Comparison of ENCODE assay signal across 9 cellular contexts in the genomic region with DNA sequence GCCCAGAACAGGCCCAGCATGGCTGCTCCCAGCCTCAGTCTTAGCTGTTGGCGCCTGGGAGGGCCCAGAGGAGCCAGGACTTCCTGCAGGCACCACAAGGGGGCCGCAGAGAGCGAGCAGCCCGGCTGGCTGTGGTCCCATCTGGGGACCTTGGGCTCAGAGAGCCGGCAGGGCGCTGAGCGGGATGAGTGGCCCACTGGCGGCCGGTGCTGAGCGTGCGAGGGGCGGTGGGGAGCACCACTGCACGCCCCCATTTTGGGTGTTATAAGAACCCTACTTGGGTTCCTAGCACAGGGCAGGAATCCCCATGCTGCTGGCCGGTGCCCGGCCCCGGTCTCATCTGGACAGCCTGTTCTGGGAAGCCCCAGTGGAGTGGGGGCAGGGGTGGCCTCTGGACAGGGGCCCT. TPM values are rescaled to one million over a fixed set of nuclear protein-coding genes. Genes with fewer than 3 reads are reported as not detected.
DNase-seq lines count a peak whose midpoint lies in the region; ATAC-seq, FAIRE-seq and TF ChIP-seq lines count a peak whose summit lies in the region.
"Had no signal": no experiment of that assay in that cellular context is flagged by ENCODE, and none has a peak within 500 bp of the region (broad histone marks: within the 10 kb centered on the region; RNA-seq: fewer than 3 reads in every experiment).

No MANE protein-coding gene starts in this region.

- POLR2A ChIA-PET in K562 (lab: Yijun Ruan, JAX), result interaction anchor here (0.6 to 0.7 kb wide), 2 partner anchors 16 to 21 kb away, joined by 3 to 7 read pairs; no protein-coding TSS in a partner anchor

- 55% methylated on average over 7 of the region's 16 CpGs for WGBS in K562 (ENCODE audit: insufficient coverage, low coverage, missing lambda C conversion rate)

- no peak overlapping the region for H3K4me3 ChIP-seq in K562
- H3K4me3 ChIP-seq: SK-N-MC had no signal

- no peak for TF ChIP-seq POLR2A in K562 (conservative IDR thresholded peaks at IDR 0.05)

- in situ Hi-C loops in K562 (cut with MboI), result no loop called here

- no peaks in the 10 kb centered on the region for H3K9me3 ChIP-seq in K562 (replicated peaks; ENCODE audit: control insufficient read depth, insufficient read depth, low read depth, low read length)

- peak; percentile 99 for ATAC-seq in K562
- ATAC-seq in GM21717 (IDR thresholded peaks at IDR 0.05; ENCODE audit: unreplicated experiment), result no peak
- ATAC-seq in HG02678 (IDR thresholded peaks at IDR 0.05; ENCODE audit: unreplicated experiment), result no peak

- H2AFZ ChIP-seq in K562 (ENCODE audit: low read depth, low read length), result no peak overlapping the region

- CTCF ChIA-PET in K562 (lab: Yijun Ruan, JAX; ENCODE audit: low intra/inter-chr PET ratio), result interaction anchor here (1.4 kb wide), 1 partner anchor 80 kb away, joined by 4 read pairs; no protein-coding TSS in a partner anchor

- H3K36me3 ChIP-seq in K562 (ENCODE audit: control insufficient read depth, insufficient read depth, low read length), result peaks cover 52% of the 10 kb centered on the region; the same call in 1 of the 3 replicates

- no peaks in the 10 kb centered on the region for H3K9me1 ChIP-seq in K562 (ENCODE audit: control insufficient read depth, insufficient read depth, low read length)

- H4K20me1 ChIP-seq in K562 (replicated peaks; ENCODE audit: control insufficient read depth, insufficient read depth, low read length), result no peaks in the 10 kb centered on the region

- no TSS peak for BruUV-seq in K562 (replicated peaks; lab: Mats Ljungman, UMichigan)

- no peaks in the 10 kb centered on the region for H3K27me3 ChIP-seq in K562 (ENCODE audit: control insufficient read depth in 2 of 2, insufficient read depth in 2 of 2, low read length in 2 of 2)

- H3K27ac ChIP-seq in VCaP, result no peak overlapping the region; the same call in 1 of the 2 replicates
- no peak overlapping the region for H3K27ac ChIP-seq in K562 (ENCODE audit: extremely low read depth, low read depth, low read length)
- H3K27ac ChIP-seq: SK-N-MC had no signal

- TF ChIP-seq CTCF in VCaP (conservative IDR thresholded peaks at IDR 0.05) (peak; percentile 85), K562 (IDR thresholded peaks at IDR 0.05 in 2 of 3, conservative IDR thresholded peaks at IDR 0.05 in 1 of 3; ENCODE audit: insufficient read depth in 2 of 3, low read depth in 1 of 3, low read length in 3 of 3) (peak; percentile 66 to 82 (median 67))

- H3K4me1 ChIP-seq in K562 (replicated peaks in 1 of 2; ENCODE audit: control insufficient read depth in 2 of 2, insufficient read depth in 2 of 2, low read length in 2 of 2), result peaks cover 0 to 48% of the 10 kb centered on the region in 2 experiments; a peak in 2 of 5 replicates

- H3K4me2 ChIP-seq in K562 (ENCODE audit: insufficient read depth, low read length), result no peak overlapping the region

- intact Hi-C loops in K562 (cut with micrococcal nuclease), result loop anchor here (5.0 kb wide), 1 partner anchor 39 kb away; a partner anchor contains a TSS

- FAIRE-seq in K562 (lab: Jason Lieb, UNC), result no peak

- no peak for TF ChIP-seq EP300 in K562 (IDR thresholded peaks at IDR 0.05; ENCODE audit: low read length)

- H3K9ac ChIP-seq in K562 (ENCODE audit: insufficient read depth in 1 of 2, low read depth in 2 of 2, low read length in 2 of 2), result peak overlapping the region in 1 of 2 experiments; percentile 52; a peak in 1 of 4 replicates

- 0 out of 3 replicates have a peak, but pooled peaks cover 5% of the 10 kb centered on the region for H3K79me2 ChIP-seq in K562 (ENCODE audit: control insufficient read depth, insufficient read depth, low read length)

- DNase-seq in D341Med (ENCODE audit: low spot score) (peak; percentile 95), HPDE6-E6E7 (ENCODE audit: extremely low spot score) (peak; percentile 45), K562 (ENCODE audit: extremely low read depth in 1 of 4, low spot score in 3 of 4) (peak; percentile 66 to 73 (median 72)), iPS-NIHi7 (ENCODE audit: extremely low spot score) (peak; percentile 93)
- DNase-seq in stimulated activated CD4-positive, alpha-beta T cell treated with anti-CD3 and anti-CD28 coated beads, Interleukin-12 subunit alpha, Interleukin-12 subunit beta, amount 100 ng/mL, for 48 hours (ENCODE audit: low read depth in 2 of 3, low spot score in 1 of 3), result peak; percentile 25 to 47 (median 44)

- peak; percentile 36 to 59; a peak in 3 of 4 replicates for TF ChIP-seq RAD21 in K562 (CRISPR knock-in tag; conservative IDR thresholded peaks at IDR 0.05 in 1 of 2, IDR thresholded peaks at IDR 0.05 in 1 of 2)

RNA-seq across cellular contexts. Expression of a gene that starts 25.9 kb away (rescaled TPM):
- 2.6 TPM in 1 of 2 replicates, not detected in the other for total RNA-seq in K562 (2011; cell fraction: chromatin; rRNA removed; ENCODE audit: low replicate concordance)
- total RNA-seq in K562 (2011; cell fraction: nucleolus; rRNA removed), result 0.53 and 1.7 TPM in 2 replicates
- total RNA-seq in K562 (2011; cell fraction: nucleoplasm; rRNA removed), result 1.2 and 1.5 TPM in 2 replicates
- total RNA-seq in K562 (2014; rRNA removed) (1.7 and 2.0 TPM in 2 replicates), K562 (2014; rRNA removed; fragmentation: Illumina TruSeq; extraction: Trizol) (not detected in 2 replicates), K562 (2015; rRNA removed; fragmentation: Illumina TruSeq; extraction: Trizol) (0.33 and 0.34 TPM in 2 replicates), K562 (2021) (1.2 and 1.7 TPM in 2 replicates)
- polyA plus RNA-seq in K562 (2011; rRNA removed) (1.0 and 2.2 TPM in 2 replicates), K562 (2014; fragmentation: Illumina TruSeq; extraction: Trizol) (0.18 and 0.51 TPM in 2 replicates), K562 (2014; fragmentation: Nextera tagmentation; extraction: Ambion mirVana) (under 1 TPM; 0.25 to 0.27 TPM), K562 (2014; rRNA removed) (0.16 and 1.2 TPM in 2 replicates)
- polyA plus RNA-seq in K562 (2011; cell fraction: cytosol; rRNA removed), result 4.4 and 9.0 TPM in 2 replicates
- polyA plus RNA-seq in K562 (2011; cell fraction: nucleus; rRNA removed), result 4.8 and 11.0 TPM in 2 replicates
- polyA plus RNA-seq in K562 (2012), result 1.4 and 1.9 TPM in 2 replicates
- polyA minus RNA-seq in K562 (2011; rRNA and poly(A)+ RNA removed), result 0.39 TPM in 1 of 2 replicates, not detected in the other
- 1.2 and 2.0 TPM in 2 replicates for polyA minus RNA-seq in K562 (2011; cell fraction: cytosol; rRNA and poly(A)+ RNA removed)
- polyA minus RNA-seq in K562 (2011; cell fraction: nucleus; rRNA and poly(A)+ RNA removed), result 0.67 and 0.94 TPM in 2 replicates

RNA-seq across cellular contexts. Expression of a gene that starts 29.1 kb away (rescaled TPM):
- 154 and 390 TPM in 2 replicates for total RNA-seq in K562 (2011; cell fraction: chromatin; rRNA removed; ENCODE audit: low replicate concordance)
- 257 and 271 TPM in 2 replicates for total RNA-seq in K562 (2011; cell fraction: nucleolus; rRNA removed)
- total RNA-seq in K562 (2011; cell fraction: nucleoplasm; rRNA removed), result 138 and 156 TPM in 2 replicates
- total RNA-seq in K562 (2014; rRNA removed) (48.1 and 61.0 TPM in 2 replicates), K562 (2014; rRNA removed; fragmentation: Illumina TruSeq; extraction: Trizol) (11.6 and 12.2 TPM in 2 replicates), K562 (2015; rRNA removed; fragmentation: Illumina TruSeq; extraction: Trizol) (32.3 and 33.4 TPM in 2 replicates), K562 (2021) (107 and 118 TPM in 2 replicates)
- polyA plus RNA-seq in K562 (2011; rRNA removed) (47.7 and 58.6 TPM in 2 replicates), K562 (2014; fragmentation: Illumina TruSeq; extraction: Trizol) (29.5 and 45.4 TPM in 2 replicates), K562 (2014; fragmentation: Nextera tagmentation; extraction: Ambion mirVana) (under 1 TPM; 0.13 to 0.14 TPM), K562 (2014; rRNA removed) (90.0 and 103 TPM in 2 replicates)
- 31.6 and 47.1 TPM in 2 replicates for polyA plus RNA-seq in K562 (2011; cell fraction: cytosol; rRNA removed)
- polyA plus RNA-seq in K562 (2011; cell fraction: nucleus; rRNA removed), result 383 and 622 TPM in 2 replicates
- 74.0 and 91.7 TPM in 2 replicates for polyA plus RNA-seq in K562 (2012)
- 13.9 and 22.6 TPM in 2 replicates for polyA minus RNA-seq in K562 (2011; rRNA and poly(A)+ RNA removed)
- polyA minus RNA-seq in K562 (2011; cell fraction: cytosol; rRNA and poly(A)+ RNA removed), result 69.0 and 80.6 TPM in 2 replicates
- 102 and 104 TPM in 2 replicates for polyA minus RNA-seq in K562 (2011; cell fraction: nucleus; rRNA and poly(A)+ RNA removed)

RNA-seq across cellular contexts. Expression of a gene that starts 38.0 kb away (rescaled TPM):
- not detected in 2 replicates for total RNA-seq in K562 (2011; cell fraction: chromatin; rRNA removed; ENCODE audit: low replicate concordance)
- total RNA-seq in K562 (2011; cell fraction: nucleolus; rRNA removed), result not detected in 2 replicates
- total RNA-seq in K562 (2011; cell fraction: nucleoplasm; rRNA removed), result 0.29 TPM in 1 of 2 replicates, not detected in the other
- total RNA-seq in K562 (2014; rRNA removed) (not detected in 2 replicates), K562 (2014; rRNA removed; fragmentation: Illumina TruSeq; extraction: Trizol) (not detected in 2 replicates), K562 (2015; rRNA removed; fragmentation: Illumina TruSeq; extraction: Trizol) (not detected in 2 replicates), K562 (2021) (0.58 and 0.98 TPM in 2 replicates)
- polyA plus RNA-seq in K562 (2011; rRNA removed) (0.14 and 0.23 TPM in 2 replicates), K562 (2014; fragmentation: Illumina TruSeq; extraction: Trizol) (not detected in 2 replicates), K562 (2014; fragmentation: Nextera tagmentation; extraction: Ambion mirVana) (not detected), K562 (2014; rRNA removed) (0.11 TPM in 1 of 2 replicates, not detected in the other)
- polyA plus RNA-seq in K562 (2011; cell fraction: cytosol; rRNA removed), result 0.31 and 0.46 TPM in 2 replicates
- 0.21 and 1.1 TPM in 2 replicates for polyA plus RNA-seq in K562 (2011; cell fraction: nucleus; rRNA removed)
- 0.72 TPM in 1 of 2 replicates, not detected in the other for polyA plus RNA-seq in K562 (2012)
- not detected in 2 replicates for polyA minus RNA-seq in K562 (2011; rRNA and poly(A)+ RNA removed)
- 3.2 and 9.9 TPM in 2 replicates for polyA minus RNA-seq in K562 (2011; cell fraction: cytosol; rRNA and poly(A)+ RNA removed)
- 0.78 and 1.5 TPM in 2 replicates for polyA minus RNA-seq in K562 (2011; cell fraction: nucleus; rRNA and poly(A)+ RNA removed)

RNA-seq across cellular contexts. Expression of a gene that starts 42.3 kb away (rescaled TPM):
- total RNA-seq in K562 (2011; cell fraction: chromatin; rRNA removed; ENCODE audit: low replicate concordance), result 5.0 and 22.4 TPM in 2 replicates
- total RNA-seq in K562 (2011; cell fraction: nucleolus; rRNA removed), result 19.2 and 23.0 TPM in 2 replicates
- 7.6 and 10.1 TPM in 2 replicates for total RNA-seq in K562 (2011; cell fraction: nucleoplasm; rRNA removed)
- total RNA-seq in K562 (2014; rRNA removed) (26.4 and 28.3 TPM in 2 replicates), K562 (2014; rRNA removed; fragmentation: Illumina TruSeq; extraction: Trizol) (0.64 and 0.84 TPM in 2 replicates), K562 (2015; rRNA removed; fragmentation: Illumina TruSeq; extraction: Trizol) (6.6 and 8.8 TPM in 2 replicates), K562 (2021) (20.1 and 25.7 TPM in 2 replicates)
- polyA plus RNA-seq in K562 (2011; rRNA removed) (5.9 and 6.6 TPM in 2 replicates), K562 (2014; fragmentation: Illumina TruSeq; extraction: Trizol) (1.2 and 6.8 TPM in 2 replicates), K562 (2014; fragmentation: Nextera tagmentation; extraction: Ambion mirVana) (under 1 TPM; 0.21 to 0.25 TPM), K562 (2014; rRNA removed) (18.9 and 19.4 TPM in 2 replicates)
- 7.3 and 21.3 TPM in 2 replicates for polyA plus RNA-seq in K562 (2011; cell fraction: cytosol; rRNA removed)
- polyA plus RNA-seq in K562 (2011; cell fraction: nucleus; rRNA removed), result 19.1 and 36.6 TPM in 2 replicates
- 12.3 and 15.1 TPM in 2 replicates for polyA plus RNA-seq in K562 (2012)
- polyA minus RNA-seq in K562 (2011; rRNA and poly(A)+ RNA removed), result 0.99 and 1.6 TPM in 2 replicates
- 7.5 and 8.6 TPM in 2 replicates for polyA minus RNA-seq in K562 (2011; cell fraction: cytosol; rRNA and poly(A)+ RNA removed)
- polyA minus RNA-seq in K562 (2011; cell fraction: nucleus; rRNA and poly(A)+ RNA removed), result 10.3 and 11.8 TPM in 2 replicates

RNA-seq across cellular contexts. Expression of a gene that starts 50.4 kb away (rescaled TPM):
- total RNA-seq in K562 (2011; cell fraction: chromatin; rRNA removed; ENCODE audit: low replicate concordance), result 2.3 and 5.1 TPM in 2 replicates
- total RNA-seq in K562 (2011; cell fraction: nucleolus; rRNA removed), result 2.6 and 3.8 TPM in 2 replicates
- 1.9 and 2.6 TPM in 2 replicates for total RNA-seq in K562 (2011; cell fraction: nucleoplasm; rRNA removed)
- 0.04 and 0.05 TPM in 2 replicates for total RNA-seq in K562 (2014; rRNA removed)
- total RNA-seq in K562 (2014; rRNA removed; fragmentation: Illumina TruSeq; extraction: Trizol), result 0.06 and 0.55 TPM in 2 replicates
- total RNA-seq in K562 (2015; rRNA removed; fragmentation: Illumina TruSeq; extraction: Trizol), result 0.14 and 0.45 TPM in 2 replicates
- total RNA-seq in K562 (2021), result 1.0 and 1.7 TPM in 2 replicates
- polyA plus RNA-seq in K562 (2011; rRNA removed), result 0.31 and 0.50 TPM in 2 replicates
- 0.22 and 0.66 TPM in 2 replicates for polyA plus RNA-seq in K562 (2011; cell fraction: cytosol; rRNA removed)
- polyA plus RNA-seq in K562 (2011; cell fraction: nucleus; rRNA removed), result 3.7 and 7.3 TPM in 2 replicates
- 0.14 and 0.36 TPM in 2 replicates for polyA plus RNA-seq in K562 (2012)
- polyA plus RNA-seq in K562 (2014; fragmentation: Illumina TruSeq; extraction: Trizol), result 0.04 and 0.14 TPM in 2 replicates
- not detected for polyA plus RNA-seq in K562 (2014; fragmentation: Nextera tagmentation; extraction: Ambion mirVana)
- polyA plus RNA-seq in K562 (2014; rRNA removed), result 0.18 and 0.23 TPM in 2 replicates
- 0.11 and 0.12 TPM in 2 replicates for polyA minus RNA-seq in K562 (2011; rRNA and poly(A)+ RNA removed)
- not detected in 2 replicates for polyA minus RNA-seq in K562 (2011; cell fraction: cytosol; rRNA and poly(A)+ RNA removed)
- polyA minus RNA-seq in K562 (2011; cell fraction: nucleus; rRNA and poly(A)+ RNA removed), result 0.56 and 0.94 TPM in 2 replicates

Comparison
In these comparisons a context has a peak if more than half of its experiments do, and no peak if none do; other contexts are left out.
1. DNase-seq: peak in every context shown above with its lines; median percentile 95 in D341Med; 93 in iPS-NIHi7; 72 in K562; 45 in HPDE6-E6E7; 44 in stimulated activated CD4-positive, alpha-beta T cell treated with anti-CD3 and anti-CD28 coated beads, Interleukin-12 subunit alpha, Interleukin-12 subunit beta, amount 100 ng/mL, for 48 hours.